1 cellular context compared by ENCODE assay signal in genomic region chr11:60918251-60918940, GRCh38.
TF ChIP-seq lines count a peak whose summit lies in the region.

No MANE protein-coding gene starts in this region.

TF ChIP-seq in HEK293, 187 proteins besides CTCF, POLR2A, EP300 and RAD21:
- peak; percentile 67 for TF ChIP-seq PRDM10 (tag by site-specific recombination; IDR thresholded peaks at IDR 0.05)
- peak; percentile 52 for TF ChIP-seq ZNF629 (tag by site-specific recombination; IDR thresholded peaks at IDR 0.05)
- TF ChIP-seq, protein P1, sequence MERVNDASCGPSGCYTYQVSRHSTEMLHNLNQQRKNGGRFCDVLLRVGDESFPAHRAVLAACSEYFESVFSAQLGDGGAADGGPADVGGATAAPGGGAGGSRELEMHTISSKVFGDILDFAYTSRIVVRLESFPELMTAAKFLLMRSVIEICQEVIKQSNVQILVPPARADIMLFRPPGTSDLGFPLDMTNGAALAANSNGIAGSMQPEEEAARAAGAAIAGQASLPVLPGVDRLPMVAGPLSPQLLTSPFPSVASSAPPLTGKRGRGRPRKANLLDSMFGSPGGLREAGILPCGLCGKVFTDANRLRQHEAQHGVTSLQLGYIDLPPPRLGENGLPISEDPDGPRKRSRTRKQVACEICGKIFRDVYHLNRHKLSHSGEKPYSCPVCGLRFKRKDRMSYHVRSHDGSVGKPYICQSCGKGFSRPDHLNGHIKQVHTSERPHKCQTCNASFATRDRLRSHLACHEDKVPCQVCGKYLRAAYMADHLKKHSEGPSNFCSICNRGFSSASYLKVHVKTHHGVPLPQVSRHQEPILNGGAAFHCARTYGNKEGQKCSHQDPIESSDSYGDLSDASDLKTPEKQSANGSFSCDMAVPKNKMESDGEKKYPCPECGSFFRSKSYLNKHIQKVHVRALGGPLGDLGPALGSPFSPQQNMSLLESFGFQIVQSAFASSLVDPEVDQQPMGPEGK (tag by site-specific recombination; IDR thresholded peaks at IDR 0.05): no peak
- peak; percentile 62 for TF ChIP-seq GLIS1 (tag by site-specific recombination; IDR thresholded peaks at IDR 0.05)
- TF ChIP-seq SP3 (tag by site-specific recombination; IDR thresholded peaks at IDR 0.05): no peak
- TF ChIP-seq ZNF2 (tag by site-specific recombination; IDR thresholded peaks at IDR 0.05): no peak
- TF ChIP-seq ZBTB48 (tag by site-specific recombination; IDR thresholded peaks at IDR 0.05): no peak
- 0 out of 2 replicates have a peak, but pooled peaks have one; percentile 16 for TF ChIP-seq ZNF558 (tag by site-specific recombination; IDR thresholded peaks at IDR 0.05)
- peak; percentile 65 for TF ChIP-seq ZIC2 (tag by site-specific recombination; IDR thresholded peaks at IDR 0.05)
